ENCODE assay signal across 8 cellular contexts in the genomic region with DNA sequence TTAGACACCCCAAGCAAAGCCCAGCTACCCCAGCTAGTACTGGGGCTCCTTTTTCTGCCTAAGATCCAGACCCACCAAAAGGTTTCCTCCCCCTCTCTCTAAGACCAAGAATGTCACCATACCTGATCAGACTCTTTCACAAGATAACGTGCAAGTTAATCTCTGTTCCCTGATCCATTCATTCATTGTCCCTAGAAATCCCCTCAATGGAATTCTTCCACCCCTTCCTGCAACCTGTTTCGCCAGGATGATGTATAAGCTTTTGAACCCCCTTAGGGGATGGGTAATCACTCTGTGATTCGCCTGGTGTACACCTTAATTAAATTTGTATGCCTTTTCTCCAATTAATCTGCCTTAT. TPM values are rescaled to one million over a fixed set of nuclear protein-coding genes. Genes with fewer than 3 reads are reported as not detected.
"Had no signal": no experiment of that assay in that cellular context is flagged by ENCODE, and none has a peak within 500 bp of the region (broad histone marks: within the 10 kb centered on the region; RNA-seq: fewer than 3 reads in every experiment).

No MANE protein-coding gene starts in this region.

- ATAC-seq: K562 had no signal

- H3K4me3 ChIP-seq: K562 had no signal

- H3K9me3 Mint-ChIP-seq: H9 had no signal

- DNase-seq: GOT3, H9, HCEC 1CT, IMR-90 had no signal

- FAIRE-seq: H54, HTR-8/SVneo, K562 had no signal

- H3K4me3 Mint-ChIP-seq: H9 had no signal

RNA-seq across cellular contexts. Expression of a gene that starts 26.3 kb away (rescaled TPM):
- total RNA-seq: H9, HT-29, IMR-90, K562 had no signal
- polyA plus RNA-seq: IMR-90, K562 had no signal
